Comparison of ENCODE assay signal across 15 cellular contexts in genomic region chr10:12726971-12727831, GRCh38.
DNase-seq lines count a peak whose midpoint lies in the region; ATAC-seq and TF ChIP-seq lines count a peak whose summit lies in the region.
"Had no signal": no experiment of that assay in that cellular context is flagged by ENCODE, and none has a peak within 500 bp of the region (broad histone marks: within the 10 kb centered on the region; RNA-seq: fewer than 3 reads in every experiment).

No MANE protein-coding gene starts in this region.

- no peak overlapping the region for H3K9ac ChIP-seq in colonic mucosa (ENCODE audit: low read depth in 2 of 2, low read length in 2 of 2)

- DNase-seq in activated CD4-positive, alpha-beta T cell treated with anti-CD3 and anti-CD28 coated beads for 36 hours: peak; percentile 71
- no peak for DNase-seq in activated CD4-positive, alpha-beta T cell treated with anti-CD3 and anti-CD28 coated beads for 4 hours
- DNase-seq in epithelial cell of esophagus (ENCODE audit: low read depth): peak; percentile 50
- peak; percentile 39 for DNase-seq in renal cortical epithelial cell (ENCODE audit: low read depth)
- no peak for DNase-seq in colonic mucosa
- no peak for DNase-seq in upper lobe of right lung
- DNase-seq: 8988T; activated CD8-positive, alpha-beta memory T cell treated with anti-CD3 and anti-CD28 coated beads, Interleukin-2, amount 50 U/mL, for 4 hours; IMR-90; NCI-H510A; RPMI8226 had no signal

- no peaks in the 10 kb centered on the region for H3K36me3 Mint-ChIP-seq in activated CD4-positive, alpha-beta T cell treated with anti-CD3 and anti-CD28 coated beads for 36 hours (ENCODE audit: low read depth)
- no peaks in the 10 kb centered on the region for H3K36me3 Mint-ChIP-seq in T-helper 1 cell treated with Interleukin-12 subunit alpha and Interleukin-12 subunit beta and Interleukin-4 antibody, amounts not matched to agents 30 μg/mL and 1 μg/mL, for 36 hours (ENCODE audit: low read depth)

- no peaks in the 10 kb centered on the region for H3K9me3 ChIP-seq in colonic mucosa
- H3K9me3 ChIP-seq in upper lobe of right lung: no peaks in the 10 kb centered on the region

- no peaks in the 10 kb centered on the region for H3K27me3 ChIP-seq in colonic mucosa
- peaks cover 3% of the 10 kb centered on the region for H3K27me3 ChIP-seq in upper lobe of right lung

- H3K4me3 ChIP-seq in epithelial cell of esophagus (ENCODE audit: low read length) (no peak overlapping the region), colonic mucosa (no peak overlapping the region), upper lobe of right lung (no peak overlapping the region)
- H3K4me3 ChIP-seq: skin epidermis had no signal

- POLR2A ChIA-PET in activated CD4-positive, alpha-beta T cell treated with anti-CD3 and anti-CD28 coated beads for 36 hours (lab: Charles Lee): interaction anchor here (0.6 to 1.0 kb wide), 3 partner anchors 16 to 46 kb away, joined by 4 to 7 read pairs (median 5); no protein-coding TSS in a partner anchor

- H3K4me3 Mint-ChIP-seq in activated CD4-positive, alpha-beta T cell treated with anti-CD3 and anti-CD28 coated beads for 36 hours: no peak overlapping the region
- H3K4me3 Mint-ChIP-seq in T-helper 1 cell treated with Interleukin-12 subunit alpha and Interleukin-12 subunit beta and Interleukin-4 antibody, amounts not matched to agents 30 μg/mL and 1 μg/mL, for 36 hours: no peak overlapping the region
- H3K4me3 Mint-ChIP-seq: type B pancreatic cell had no signal

- H3K27me3 Mint-ChIP-seq in activated CD4-positive, alpha-beta T cell treated with anti-CD3 and anti-CD28 coated beads for 36 hours: no peaks in the 10 kb centered on the region
- no peaks in the 10 kb centered on the region for H3K27me3 Mint-ChIP-seq in T-helper 1 cell treated with Interleukin-12 subunit alpha and Interleukin-12 subunit beta and Interleukin-4 antibody, amounts not matched to agents 30 μg/mL and 1 μg/mL, for 36 hours (ENCODE audit: low read depth)

- H3K36me3 ChIP-seq in colonic mucosa (no peaks in the 10 kb centered on the region), upper lobe of right lung (no peaks in the 10 kb centered on the region)

- ATAC-seq in activated CD4-positive, alpha-beta T cell treated with anti-CD3 and anti-CD28 coated beads for 36 hours: peak; percentile 86
- no peak for ATAC-seq in HG03342 (IDR thresholded peaks at IDR 0.05; ENCODE audit: unreplicated experiment)
- ATAC-seq in upper lobe of right lung: no peak

- H3K4me1 Mint-ChIP-seq in activated CD4-positive, alpha-beta T cell treated with anti-CD3 and anti-CD28 coated beads for 36 hours: peaks cover 23% of the 10 kb centered on the region
- peaks cover 4% of the 10 kb centered on the region for H3K4me1 Mint-ChIP-seq in T-helper 1 cell treated with Interleukin-12 subunit alpha and Interleukin-12 subunit beta and Interleukin-4 antibody, amounts not matched to agents 30 μg/mL and 1 μg/mL, for 36 hours (ENCODE audit: low read depth)

- intact Hi-C loops in activated CD4-positive, alpha-beta T cell treated with anti-CD3 and anti-CD28 coated beads for 36 hours (cut with DNase I, micrococcal nuclease): loop anchor here (1.0 to 5.0 kb wide), 3 partner anchors 16 to 280 kb away; no protein-coding TSS in a partner anchor
- intact Hi-C loops in colonic mucosa (cut with DNase I): no loop called here
- intact Hi-C loops in upper lobe of right lung (cut with DNase I): no loop called here

- CTCF ChIA-PET in activated CD4-positive, alpha-beta T cell treated with anti-CD3 and anti-CD28 coated beads for 36 hours (lab: Charles Lee): interaction anchor here (1.0 to 4.6 kb wide), 4 partner anchors 16 to 435 kb away, joined by 3 to 36 read pairs (median 8); no protein-coding TSS in a partner anchor

- no peaks in the 10 kb centered on the region for H3K4me1 ChIP-seq in colonic mucosa
- H3K4me1 ChIP-seq in upper lobe of right lung: peaks cover 5% of the 10 kb centered on the region

- TF ChIP-seq CTCF in epithelial cell of esophagus (IDR thresholded peaks at IDR 0.05; ENCODE audit: insufficient read depth, low read depth, low read length, missing control alignments) (no peak), colonic mucosa (IDR thresholded peaks at IDR 0.05) (no peak), upper lobe of right lung (IDR thresholded peaks at IDR 0.05) (no peak)

- peak overlapping the region; percentile 49 for H3K27ac Mint-ChIP-seq in activated CD4-positive, alpha-beta T cell treated with anti-CD3 and anti-CD28 coated beads for 36 hours
- H3K27ac Mint-ChIP-seq in T-helper 1 cell treated with Interleukin-12 subunit alpha and Interleukin-12 subunit beta and Interleukin-4 antibody, amounts not matched to agents 30 μg/mL and 1 μg/mL, for 36 hours: peak overlapping the region; percentile 68
- H3K27ac Mint-ChIP-seq: type B pancreatic cell had no signal

- H3K9me3 Mint-ChIP-seq in activated CD4-positive, alpha-beta T cell treated with anti-CD3 and anti-CD28 coated beads for 36 hours (ENCODE audit: low read depth): no peaks in the 10 kb centered on the region
- no peaks in the 10 kb centered on the region for H3K9me3 Mint-ChIP-seq in T-helper 1 cell treated with Interleukin-12 subunit alpha and Interleukin-12 subunit beta and Interleukin-4 antibody, amounts not matched to agents 30 μg/mL and 1 μg/mL, for 36 hours
- H3K9me3 Mint-ChIP-seq: type B pancreatic cell had no signal

- H3K27ac ChIP-seq in colonic mucosa: no peak overlapping the region
- no peak overlapping the region for H3K27ac ChIP-seq in upper lobe of right lung

Comparison
In these comparisons a context has a peak if more than half of its experiments do, and no peak if none do; other contexts are left out.
1. DNase-seq: peak in activated CD4-positive, alpha-beta T cell treated with anti-CD3 and anti-CD28 coated beads for 36 hours (single experiment), epithelial cell of esophagus (single experiment) and renal cortical epithelial cell (single experiment); none in activated CD4-positive, alpha-beta T cell treated with anti-CD3 and anti-CD28 coated beads for 4 hours (0 of 2), colonic mucosa (single experiment) and upper lobe of right lung (single experiment).
2. intact Hi-C loops: an anchor here in activated CD4-positive, alpha-beta T cell treated with anti-CD3 and anti-CD28 coated beads for 36 hours (1.0 to 5.0 kb wide); none called in colonic mucosa and upper lobe of right lung.